ENCODE assay signal across 1 cellular context in the genomic region with DNA sequence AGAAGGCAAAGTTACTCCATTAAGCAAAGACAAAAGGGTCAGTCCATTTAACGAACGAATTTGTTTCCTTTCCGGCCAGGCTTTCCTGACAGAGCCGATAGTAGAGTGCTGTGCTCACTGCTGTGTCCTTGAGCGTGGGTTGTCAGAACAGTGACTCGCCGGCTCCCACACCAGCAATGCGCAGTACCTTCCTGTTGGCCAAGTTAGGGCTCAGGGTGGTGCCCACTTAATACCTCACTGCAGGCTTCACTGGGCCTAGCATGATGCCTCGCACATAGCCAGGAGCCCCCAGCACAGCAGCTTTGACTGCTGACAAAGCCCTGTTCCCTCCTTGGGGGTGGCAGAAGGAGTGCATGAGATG.
TF ChIP-seq lines count a peak whose summit lies in the region.

No MANE protein-coding gene starts in this region.

TF ChIP-seq in GM23338, 12 proteins besides CTCF, POLR2A, EP300 and RAD21 (continued from another document):
- TF ChIP-seq, protein P1, sequence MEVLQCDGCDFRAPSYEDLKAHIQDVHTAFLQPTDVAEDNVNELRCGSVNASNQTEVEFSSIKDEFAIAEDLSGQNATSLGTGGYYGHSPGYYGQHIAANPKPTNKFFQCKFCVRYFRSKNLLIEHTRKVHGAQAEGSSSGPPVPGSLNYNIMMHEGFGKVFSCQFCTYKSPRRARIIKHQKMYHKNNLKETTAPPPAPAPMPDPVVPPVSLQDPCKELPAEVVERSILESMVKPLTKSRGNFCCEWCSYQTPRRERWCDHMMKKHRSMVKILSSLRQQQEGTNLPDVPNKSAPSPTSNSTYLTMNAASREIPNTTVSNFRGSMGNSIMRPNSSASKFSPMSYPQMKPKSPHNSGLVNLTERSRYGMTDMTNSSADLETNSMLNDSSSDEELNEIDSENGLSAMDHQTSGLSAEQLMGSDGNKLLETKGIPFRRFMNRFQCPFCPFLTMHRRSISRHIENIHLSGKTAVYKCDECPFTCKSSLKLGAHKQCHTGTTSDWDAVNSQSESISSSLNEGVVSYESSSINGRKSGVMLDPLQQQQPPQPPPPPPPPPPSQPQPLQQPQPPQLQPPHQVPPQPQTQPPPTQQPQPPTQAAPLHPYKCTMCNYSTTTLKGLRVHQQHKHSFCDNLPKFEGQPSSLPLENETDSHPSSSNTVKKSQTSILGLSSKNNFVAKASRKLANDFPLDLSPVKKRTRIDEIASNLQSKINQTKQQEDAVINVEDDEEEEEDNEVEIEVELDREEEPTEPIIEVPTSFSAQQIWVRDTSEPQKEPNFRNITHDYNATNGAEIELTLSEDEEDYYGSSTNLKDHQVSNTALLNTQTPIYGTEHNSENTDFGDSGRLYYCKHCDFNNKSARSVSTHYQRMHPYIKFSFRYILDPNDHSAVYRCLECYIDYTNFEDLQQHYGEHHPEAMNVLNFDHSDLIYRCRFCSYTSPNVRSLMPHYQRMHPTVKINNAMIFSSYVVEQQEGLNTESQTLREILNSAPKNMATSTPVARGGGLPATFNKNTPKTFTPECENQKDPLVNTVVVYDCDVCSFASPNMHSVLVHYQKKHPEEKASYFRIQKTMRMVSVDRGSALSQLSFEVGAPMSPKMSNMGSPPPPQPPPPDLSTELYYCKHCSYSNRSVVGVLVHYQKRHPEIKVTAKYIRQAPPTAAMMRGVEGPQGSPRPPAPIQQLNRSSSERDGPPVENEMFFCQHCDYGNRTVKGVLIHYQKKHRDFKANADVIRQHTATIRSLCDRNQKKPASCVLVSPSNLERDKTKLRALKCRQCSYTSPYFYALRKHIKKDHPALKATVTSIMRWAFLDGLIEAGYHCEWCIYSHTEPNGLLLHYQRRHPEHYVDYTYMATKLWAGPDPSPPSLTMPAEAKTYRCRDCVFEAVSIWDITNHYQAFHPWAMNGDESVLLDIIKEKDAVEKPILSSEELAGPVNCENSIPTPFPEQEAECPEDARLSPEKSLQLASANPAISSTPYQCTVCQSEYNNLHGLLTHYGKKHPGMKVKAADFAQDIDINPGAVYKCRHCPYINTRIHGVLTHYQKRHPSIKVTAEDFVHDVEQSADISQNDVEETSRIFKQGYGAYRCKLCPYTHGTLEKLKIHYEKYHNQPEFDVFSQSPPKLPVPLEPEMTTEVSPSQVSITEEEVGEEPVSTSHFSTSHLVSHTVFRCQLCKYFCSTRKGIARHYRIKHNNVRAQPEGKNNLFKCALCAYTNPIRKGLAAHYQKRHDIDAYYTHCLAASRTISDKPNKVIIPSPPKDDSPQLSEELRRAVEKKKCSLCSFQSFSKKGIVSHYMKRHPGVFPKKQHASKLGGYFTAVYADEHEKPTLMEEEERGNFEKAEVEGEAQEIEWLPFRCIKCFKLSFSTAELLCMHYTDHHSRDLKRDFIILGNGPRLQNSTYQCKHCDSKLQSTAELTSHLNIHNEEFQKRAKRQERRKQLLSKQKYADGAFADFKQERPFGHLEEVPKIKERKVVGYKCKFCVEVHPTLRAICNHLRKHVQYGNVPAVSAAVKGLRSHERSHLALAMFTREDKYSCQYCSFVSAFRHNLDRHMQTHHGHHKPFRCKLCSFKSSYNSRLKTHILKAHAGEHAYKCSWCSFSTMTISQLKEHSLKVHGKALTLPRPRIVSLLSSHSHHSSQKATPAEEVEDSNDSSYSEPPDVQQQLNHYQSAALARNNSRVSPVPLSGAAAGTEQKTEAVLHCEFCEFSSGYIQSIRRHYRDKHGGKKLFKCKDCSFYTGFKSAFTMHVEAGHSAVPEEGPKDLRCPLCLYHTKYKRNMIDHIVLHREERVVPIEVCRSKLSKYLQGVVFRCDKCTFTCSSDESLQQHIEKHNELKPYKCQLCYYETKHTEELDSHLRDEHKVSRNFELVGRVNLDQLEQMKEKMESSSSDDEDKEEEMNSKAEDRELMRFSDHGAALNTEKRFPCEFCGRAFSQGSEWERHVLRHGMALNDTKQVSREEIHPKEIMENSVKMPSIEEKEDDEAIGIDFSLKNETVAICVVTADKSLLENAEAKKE (CRISPR knock-in tag; IDR thresholded peaks at IDR 0.05): no peak
- TF ChIP-seq JUNB (IDR thresholded peaks at IDR 0.05; ENCODE audit: unreplicated experiment) (no peak), ZNF114 (CRISPR knock-in tag; IDR thresholded peaks at IDR 0.05) (no peak)
- TF ChIP-seq, protein P2, sequence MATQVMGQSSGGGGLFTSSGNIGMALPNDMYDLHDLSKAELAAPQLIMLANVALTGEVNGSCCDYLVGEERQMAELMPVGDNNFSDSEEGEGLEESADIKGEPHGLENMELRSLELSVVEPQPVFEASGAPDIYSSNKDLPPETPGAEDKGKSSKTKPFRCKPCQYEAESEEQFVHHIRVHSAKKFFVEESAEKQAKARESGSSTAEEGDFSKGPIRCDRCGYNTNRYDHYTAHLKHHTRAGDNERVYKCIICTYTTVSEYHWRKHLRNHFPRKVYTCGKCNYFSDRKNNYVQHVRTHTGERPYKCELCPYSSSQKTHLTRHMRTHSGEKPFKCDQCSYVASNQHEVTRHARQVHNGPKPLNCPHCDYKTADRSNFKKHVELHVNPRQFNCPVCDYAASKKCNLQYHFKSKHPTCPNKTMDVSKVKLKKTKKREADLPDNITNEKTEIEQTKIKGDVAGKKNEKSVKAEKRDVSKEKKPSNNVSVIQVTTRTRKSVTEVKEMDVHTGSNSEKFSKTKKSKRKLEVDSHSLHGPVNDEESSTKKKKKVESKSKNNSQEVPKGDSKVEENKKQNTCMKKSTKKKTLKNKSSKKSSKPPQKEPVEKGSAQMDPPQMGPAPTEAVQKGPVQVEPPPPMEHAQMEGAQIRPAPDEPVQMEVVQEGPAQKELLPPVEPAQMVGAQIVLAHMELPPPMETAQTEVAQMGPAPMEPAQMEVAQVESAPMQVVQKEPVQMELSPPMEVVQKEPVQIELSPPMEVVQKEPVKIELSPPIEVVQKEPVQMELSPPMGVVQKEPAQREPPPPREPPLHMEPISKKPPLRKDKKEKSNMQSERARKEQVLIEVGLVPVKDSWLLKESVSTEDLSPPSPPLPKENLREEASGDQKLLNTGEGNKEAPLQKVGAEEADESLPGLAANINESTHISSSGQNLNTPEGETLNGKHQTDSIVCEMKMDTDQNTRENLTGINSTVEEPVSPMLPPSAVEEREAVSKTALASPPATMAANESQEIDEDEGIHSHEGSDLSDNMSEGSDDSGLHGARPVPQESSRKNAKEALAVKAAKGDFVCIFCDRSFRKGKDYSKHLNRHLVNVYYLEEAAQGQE (IDR thresholded peaks at IDR 0.05; ENCODE audit: unreplicated experiment): no peak
